Comparison of ENCODE assay signal across 8 cellular contexts in the genomic region with DNA sequence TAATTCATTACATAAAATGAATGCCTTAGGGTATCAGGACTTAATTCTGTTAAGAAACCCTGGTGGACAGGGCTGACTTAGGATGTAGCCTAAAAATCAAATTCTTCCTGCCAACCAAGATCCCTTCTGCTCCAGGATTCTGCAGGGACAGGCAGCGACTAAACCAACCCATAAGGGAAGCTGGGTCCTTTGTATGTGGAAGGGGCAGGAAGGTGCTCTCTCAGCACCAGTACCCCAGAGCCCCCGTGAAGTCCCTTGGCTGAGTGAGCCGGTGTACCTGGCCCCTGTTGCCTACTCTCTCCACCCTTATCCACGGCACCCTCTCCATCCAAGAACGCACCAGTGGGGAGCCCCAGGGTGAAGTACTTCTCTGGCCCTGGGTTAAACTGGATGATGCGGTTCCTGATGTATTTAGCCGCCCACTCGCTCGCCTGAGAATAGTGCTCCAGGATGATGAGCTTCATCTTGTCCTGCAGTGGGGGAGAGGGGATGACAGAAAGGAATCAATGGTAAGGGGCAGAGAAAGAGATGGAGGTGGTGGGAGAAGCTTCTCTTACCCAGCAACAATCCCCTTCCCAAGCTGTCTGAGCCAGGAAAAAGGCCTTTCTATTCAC. TPM values are rescaled to one million over a fixed set of nuclear protein-coding genes. Genes with fewer than 3 reads are reported as not detected.
DNase-seq lines count a peak whose midpoint lies in the region; ATAC-seq and TF ChIP-seq lines count a peak whose summit lies in the region.

No MANE protein-coding gene starts in this region.

- no peak for TF ChIP-seq CTCF in HFFc6 (IDR thresholded peaks at IDR 0.05)
- TF ChIP-seq CTCF in glutamatergic neuron (IDR thresholded peaks at IDR 0.05; ENCODE audit: partially characterized antibody, unreplicated experiment) = no peak

- no peaks in the 10 kb centered on the region for H3K9me3 Mint-ChIP-seq in HFFc6
- peaks cover 3% of the 10 kb centered on the region for H3K9me3 Mint-ChIP-seq in activated naive CD4-positive, alpha-beta T cell treated with anti-CD3 and anti-CD28 coated beads for 36 hours
- H3K9me3 Mint-ChIP-seq in glutamatergic neuron (ENCODE audit: unreplicated experiment) = peaks cover 2% of the 10 kb centered on the region
- H3K9me3 Mint-ChIP-seq in stimulated activated effector memory CD8-positive, alpha-beta T cell treated with anti-CD3 and anti-CD28 coated beads, Interleukin-12 subunit alpha, Interleukin-12 subunit beta, amount 100 ng/mL, for 72 hours = no peaks in the 10 kb centered on the region

- peak overlapping the region; percentile 74 for H3K27ac Mint-ChIP-seq in HFFc6
- H3K27ac Mint-ChIP-seq in activated naive CD4-positive, alpha-beta T cell treated with anti-CD3 and anti-CD28 coated beads for 36 hours = peak overlapping the region; percentile 94
- H3K27ac Mint-ChIP-seq in glutamatergic neuron (ENCODE audit: unreplicated experiment) = no peak overlapping the region
- H3K27ac Mint-ChIP-seq in stimulated activated effector memory CD8-positive, alpha-beta T cell treated with anti-CD3 and anti-CD28 coated beads, Interleukin-12 subunit alpha, Interleukin-12 subunit beta, amount 100 ng/mL, for 72 hours = peak overlapping the region; percentile 84

- DNase-seq in HFFc6 = no peak
- DNase-seq in activated naive CD4-positive, alpha-beta T cell treated with anti-CD3 and anti-CD28 coated beads for 36 hours = peak; percentile 28
- DNase-seq in glutamatergic neuron = no peak
- DNase-seq in stimulated activated effector memory CD8-positive, alpha-beta T cell treated with anti-CD3 and anti-CD28 coated beads, Interleukin-12 subunit alpha, Interleukin-12 subunit beta, amount 100 ng/mL, for 72 hours (ENCODE audit: low spot score in 2 of 2) = no peak
- no peak for DNase-seq in NCI-H2196 treated with DMSO at 0.1 percent for 48 hours (lab: John Stamatoyannopoulos, UW; ENCODE audit: unreplicated experiment)
- DNase-seq in stimulated activated naive CD4-positive, alpha-beta T cell (lab: John Stamatoyannopoulos, UW) = no peak

- H3K4me3 Mint-ChIP-seq in HFFc6 (peak overlapping the region; percentile 89), glutamatergic neuron (ENCODE audit: unreplicated experiment) (peak overlapping the region; percentile 90)
- H3K4me3 Mint-ChIP-seq in activated naive CD4-positive, alpha-beta T cell treated with anti-CD3 and anti-CD28 coated beads for 36 hours = peak overlapping the region; percentile 94
- H3K4me3 Mint-ChIP-seq in stimulated activated effector memory CD8-positive, alpha-beta T cell treated with anti-CD3 and anti-CD28 coated beads, Interleukin-12 subunit alpha, Interleukin-12 subunit beta, amount 100 ng/mL, for 72 hours = peak overlapping the region; percentile 75

- H3K27me3 Mint-ChIP-seq in HFFc6 (ENCODE audit: insufficient read depth) (peaks cover 2% of the 10 kb centered on the region), glutamatergic neuron (ENCODE audit: unreplicated experiment) (peaks cover 3% of the 10 kb centered on the region)
- H3K27me3 Mint-ChIP-seq in activated naive CD4-positive, alpha-beta T cell treated with anti-CD3 and anti-CD28 coated beads for 36 hours (ENCODE audit: low read depth) = no peaks in the 10 kb centered on the region

- peaks cover 47% of the 10 kb centered on the region for H3K4me1 Mint-ChIP-seq in HFFc6 (ENCODE audit: low read depth)
- peaks cover 76% of the 10 kb centered on the region for H3K4me1 Mint-ChIP-seq in activated naive CD4-positive, alpha-beta T cell treated with anti-CD3 and anti-CD28 coated beads for 36 hours (ENCODE audit: low read depth)
- no peaks in the 10 kb centered on the region for H3K4me1 Mint-ChIP-seq in glutamatergic neuron (ENCODE audit: low read depth, unreplicated experiment)
- peaks cover 64% of the 10 kb centered on the region for H3K4me1 Mint-ChIP-seq in stimulated activated effector memory CD8-positive, alpha-beta T cell treated with anti-CD3 and anti-CD28 coated beads, Interleukin-12 subunit alpha, Interleukin-12 subunit beta, amount 100 ng/mL, for 72 hours

- CTCF ChIA-PET in activated naive CD4-positive, alpha-beta T cell treated with anti-CD3 and anti-CD28 coated beads for 36 hours (lab: Charles Lee) = interaction anchor here (0.6 to 12.7 kb wide), 22 partner anchors 9 to 320 kb away, joined by 3 to 137 read pairs (median 4); partner anchors contain the start of genes NDFIP1 and RNF14

- H3K36me3 Mint-ChIP-seq in HFFc6 (ENCODE audit: low read depth) = no peaks in the 10 kb centered on the region
- H3K36me3 Mint-ChIP-seq in activated naive CD4-positive, alpha-beta T cell treated with anti-CD3 and anti-CD28 coated beads for 36 hours (ENCODE audit: low read depth) = peaks cover 50% of the 10 kb centered on the region
- H3K36me3 Mint-ChIP-seq in glutamatergic neuron (ENCODE audit: unreplicated experiment) = no peaks in the 10 kb centered on the region
- peaks cover 40% of the 10 kb centered on the region for H3K36me3 Mint-ChIP-seq in stimulated activated effector memory CD8-positive, alpha-beta T cell treated with anti-CD3 and anti-CD28 coated beads, Interleukin-12 subunit alpha, Interleukin-12 subunit beta, amount 100 ng/mL, for 72 hours

- no peak for ATAC-seq in stimulated activated effector memory CD8-positive, alpha-beta T cell treated with anti-CD3 and anti-CD28 coated beads, Interleukin-12 subunit alpha, Interleukin-12 subunit beta, amount 100 ng/mL, for 72 hours
- no peak for ATAC-seq in HG03045 (IDR thresholded peaks at IDR 0.05; ENCODE audit: unreplicated experiment)
- ATAC-seq in HG02588 (IDR thresholded peaks at IDR 0.05; ENCODE audit: unreplicated experiment) = no peak

- intact Hi-C loops in activated naive CD4-positive, alpha-beta T cell treated with anti-CD3 and anti-CD28 coated beads for 36 hours (cut with micrococcal nuclease) = loop anchor here (5.0 to 10.0 kb wide), 2 partner anchors 421 to 1043 kb away; no protein-coding TSS in a partner anchor

RNA-seq across cellular contexts. Expression of gene GNPDA1, which starts 1.1 kb away (rescaled TPM):
- 10 to 100 TPM; 25.1 to 32.6 (median 30.0) TPM for total RNA-seq in HFFc6 (2021; fragmentation: NEBNext Ultra II Directional; extraction: Animal tissue kit (Norgen Biotek cat#: 25700))
- 100 to 1,000 TPM; 250 to 259 TPM for total RNA-seq in activated naive CD4-positive, alpha-beta T cell treated with anti-CD3 and anti-CD28 coated beads for 36 hours
- 20.2 TPM for total RNA-seq in glutamatergic neuron (ENCODE audit: unreplicated experiment)

RNA-seq across cellular contexts. Expression of gene RNF14, which starts 42.8 kb away (rescaled TPM):
- total RNA-seq in HFFc6 (2021; fragmentation: NEBNext Ultra II Directional; extraction: Animal tissue kit (Norgen Biotek cat#: 25700)) = 10 to 100 TPM; 56.0 to 65.5 (median 63.0) TPM
- 10 to 100 TPM; 29.8 to 35.6 TPM for total RNA-seq in activated naive CD4-positive, alpha-beta T cell treated with anti-CD3 and anti-CD28 coated beads for 36 hours
- 60.8 TPM for total RNA-seq in glutamatergic neuron (ENCODE audit: unreplicated experiment)

RNA-seq across cellular contexts. Expression of gene PCDH12, which starts 53.7 kb away (rescaled TPM):
- total RNA-seq in HFFc6 (2021; fragmentation: NEBNext Ultra II Directional; extraction: Animal tissue kit (Norgen Biotek cat#: 25700)) = under 1 TPM in 4 of 6 experiments, not detected in 2; 0.02 to 0.71 (median 0.08) TPM
- total RNA-seq in activated naive CD4-positive, alpha-beta T cell treated with anti-CD3 and anti-CD28 coated beads for 36 hours = 1 to 10 TPM in 1 of 2 experiments, under 1 TPM in 1; 0.43 to 1.1 TPM
- 1.7 TPM for total RNA-seq in glutamatergic neuron (ENCODE audit: unreplicated experiment)

Comparison
In these comparisons a context has a peak if more than half of its experiments do, and no peak if none do; other contexts are left out.
1. RNA of gene GNPDA1, which starts 1.1 kb away (total RNA-seq): 250 to 259 TPM in activated naive CD4-positive, alpha-beta T cell treated with anti-CD3 and anti-CD28 coated beads for 36 hours; 25.1 to 32.6 TPM in HFFc6 and 20.2 TPM in glutamatergic neuron (single experiment); every median in the first group is over 4 times any median in the second.
2. Peak in every context shown above with its lines, with median percentiles within 50 percentile points of each other: H3K4me3 Mint-ChIP-seq.